ENCODE assay signal across 27 cellular contexts in genomic region chr7:92504563-92504962, GRCh38. TPM values are rescaled to one million over a fixed set of nuclear protein-coding genes. Genes with fewer than 3 reads are reported as not detected.
"Had no signal": no experiment of that assay in that cellular context is flagged by ENCODE, and none has a peak within 500 bp of the region (broad histone marks: within the 10 kb centered on the region; RNA-seq: fewer than 3 reads in every experiment).

No MANE protein-coding gene starts in this region.

- H3K27ac Mint-ChIP-seq: activated CD8-positive, alpha-beta T cell treated with anti-CD3 and anti-CD28 coated beads, Interleukin-2, amount 10 ng/mL, durations not matched to agents 7 days and 5 days; activated naive CD8-positive, alpha-beta T cell treated with anti-CD3 and anti-CD28 coated beads, Interleukin-2, amount 10 ng/mL, durations not matched to agents 7 days and 5 days; IgD-negative memory B cell; T-helper 1 cell treated with Interleukin-12 subunit alpha and Interleukin-12 subunit beta and Interleukin-4 antibody, amounts not matched to agents 30 μg/mL and 1 μg/mL, for 36 hours had no signal

- ATAC-seq: activated CD4-positive, CD25-positive, alpha-beta regulatory T cell treated with anti-CD3 and anti-CD28 coated beads, Interleukin-2, amount 50 U/mL, for 24 hours; activated CD8-positive, alpha-beta T cell treated with anti-CD3 and anti-CD28 coated beads, Interleukin-2, amount 10 ng/mL, durations not matched to agents 7 days and 5 days; Panc1; SK-N-SH treated with all-trans-retinoic acid at 6 μM for 48 hours had no signal

- DNase-seq: activated CD4-positive, alpha-beta T cell treated with anti-CD3 and anti-CD28 coated beads for 48 hours; activated CD4-positive, alpha-beta T cell treated with anti-CD3 and anti-CD28 coated beads, Interleukin-2, amount 50 U/mL, for 4 hours; activated CD8-positive, alpha-beta memory T cell treated with anti-CD3 and anti-CD28 coated beads, Interleukin-2, amount 50 U/mL, for 48 hours; activated CD8-positive, alpha-beta T cell treated with anti-CD3 and anti-CD28 coated beads, Interleukin-2, amount 10 ng/mL, durations not matched to agents 7 days and 5 days; activated naive CD4-positive, alpha-beta T cell treated with anti-CD3 and anti-CD28 coated beads, Interleukin-2, amount 50 U/mL, for 16 hours; activated naive CD8-positive, alpha-beta T cell treated with anti-CD3 and anti-CD28 coated beads, Interleukin-2, amount 10 ng/mL, durations not matched to agents 7 days and 5 days; activated T-cell treated with anti-CD3 and anti-CD28 coated beads, Interleukin-2, amount 50 U/mL, for 1 hour; aorta; MG63; NCI-H1105; NCI-H1436; NCI-H187; NCI-H2081; NCI-H510A treated with DMSO at 0.1 percent for 48 hours; NCI-H69; NK-92 treated with Interleukin-12 subunit alpha and Interleukin-12 subunit beta, amount 100 ng/mL, for 24 hours; OCI-M1; RPMI8226; SHP77 had no signal

- H3K4me1 ChIP-seq: SJSA1 had no signal

- H3K27ac ChIP-seq: KMS-11, SJSA1 had no signal

- H3K4me3 Mint-ChIP-seq: activated CD8-positive, alpha-beta T cell treated with anti-CD3 and anti-CD28 coated beads, Interleukin-2, amount 10 ng/mL, durations not matched to agents 7 days and 5 days; activated naive CD8-positive, alpha-beta T cell treated with anti-CD3 and anti-CD28 coated beads, Interleukin-2, amount 10 ng/mL, durations not matched to agents 7 days and 5 days; IgD-negative memory B cell; T-helper 1 cell treated with Interleukin-12 subunit alpha and Interleukin-12 subunit beta and Interleukin-4 antibody, amounts not matched to agents 30 μg/mL and 1 μg/mL, for 36 hours had no signal

- H3K27me3 Mint-ChIP-seq: activated naive CD8-positive, alpha-beta T cell treated with anti-CD3 and anti-CD28 coated beads, Interleukin-2, amount 10 ng/mL, durations not matched to agents 7 days and 5 days; IgD-negative memory B cell had no signal

- H3K27me3 ChIP-seq: MG63, SJSA1 had no signal

- H3K9me3 Mint-ChIP-seq: activated naive CD8-positive, alpha-beta T cell treated with anti-CD3 and anti-CD28 coated beads, Interleukin-2, amount 10 ng/mL, durations not matched to agents 7 days and 5 days; IgD-negative memory B cell; T-helper 1 cell treated with Interleukin-12 subunit alpha and Interleukin-12 subunit beta and Interleukin-4 antibody, amounts not matched to agents 30 μg/mL and 1 μg/mL, for 36 hours had no signal

- H3K4me1 Mint-ChIP-seq: IgD-negative memory B cell had no signal

- H3K36me3 ChIP-seq: MG63, SJSA1 had no signal

- H3K4me3 ChIP-seq: MG63, SJSA1 had no signal

- H3K9ac ChIP-seq: KMS-11 had no signal

- H3K4me2 ChIP-seq: KMS-11 had no signal

- H3K9me3 ChIP-seq: MG63, SJSA1 had no signal

RNA-seq across cellular contexts. Expression of gene ERVW-1, which starts 26.8 kb away (rescaled TPM):
- total RNA-seq: activated CD8-positive, alpha-beta T cell treated with anti-CD3 and anti-CD28 coated beads, Interleukin-2, amount 10 ng/mL, durations not matched to agents 7 days and 5 days; activated naive CD8-positive, alpha-beta T cell treated with anti-CD3 and anti-CD28 coated beads, Interleukin-2, amount 10 ng/mL, durations not matched to agents 7 days and 5 days; aorta; bronchial epithelial cell; SJSA1 had no signal
- polyA plus RNA-seq: aorta had no signal
